23 cellular contexts compared by ENCODE assay signal in genomic region chr2:120132691-120133090, GRCh38.
DNase-seq lines count a peak whose midpoint lies in the region; ATAC-seq and TF ChIP-seq lines count a peak whose summit lies in the region.
"Had no signal": no experiment of that assay in that cellular context is flagged by ENCODE, and none has a peak within 500 bp of the region (broad histone marks: within the 10 kb centered on the region; RNA-seq: fewer than 3 reads in every experiment).

No MANE protein-coding gene starts in this region.

- peak overlapping the region; percentile 55; the same call in 1 of the 2 replicates for H3K4me2 ChIP-seq in IMR-90 (ENCODE audit: low read depth, low read length)
- H3K4me2 ChIP-seq: BLaER1 treated with 17β-estradiol and CSF1 and Interleukin-3, amounts not matched to agents 10 nM and 100 nM; KMS-11 had no signal

- intact Hi-C loops in IMR-90 (cut with micrococcal nuclease) (no loop called here), dorsolateral prefrontal cortex (cut with DNase I) (no loop called here)

- no peak overlapping the region for H3K9ac ChIP-seq in IMR-90 (ENCODE audit: low read depth, low read length)
- H3K9ac ChIP-seq: BLaER1 treated with 17β-estradiol and CSF1 and Interleukin-3, amounts not matched to agents 10 nM and 100 nM; KMS-11 had no signal

- H3K27me3 ChIP-seq in IMR-90 (ENCODE audit: control insufficient read depth, insufficient read depth, low read length) (no peaks in the 10 kb centered on the region), dorsolateral prefrontal cortex (no peaks in the 10 kb centered on the region)
- H3K27me3 ChIP-seq: BLaER1 treated with 17β-estradiol and CSF1 and Interleukin-3, amounts not matched to agents 10 nM and 100 nM had no signal

- H2AK9ac ChIP-seq in IMR-90 (replicated peaks; ENCODE audit: low read depth, low read length, poor library complexity): no peak overlapping the region

- TF ChIP-seq CTCF in IMR-90 (conservative IDR thresholded peaks at IDR 0.05; ENCODE audit: low read depth, low read length): no peak
- no peak for TF ChIP-seq CTCF in fibroblast of pulmonary artery (IDR thresholded peaks at IDR 0.05; ENCODE audit: low read length, missing control alignments)
- no peak for TF ChIP-seq CTCF in progenitor cell of endocrine pancreas (IDR thresholded peaks at IDR 0.05; ENCODE audit: unreplicated experiment)
- TF ChIP-seq CTCF in dorsolateral prefrontal cortex (IDR thresholded peaks at IDR 0.05 in 54 of 56, conservative IDR thresholded peaks at IDR 0.05 in 2 of 56; ENCODE audit: low read depth in 1 of 56, partially characterized antibody in 56 of 56): no peak

- H3K9me3 ChIP-seq in IMR-90 (ENCODE audit: control insufficient read depth, insufficient read depth, low read length): no peaks in the 10 kb centered on the region
- H3K9me3 ChIP-seq: HAP-1 had no signal

- peaks cover 13% of the 10 kb centered on the region for H3K9me1 ChIP-seq in IMR-90 (ENCODE audit: insufficient read depth, low read length)

- no peak for TF ChIP-seq POLR2A in IMR-90 (IDR thresholded peaks at IDR 0.05; ENCODE audit: low read depth, low read length)

- no peak overlapping the region; the same call in 1 of the 2 replicates for H3K23ac ChIP-seq in IMR-90 (ENCODE audit: low read depth, low read length)

- H3K18ac ChIP-seq in IMR-90 (ENCODE audit: low read depth, low read length): peak overlapping the region; percentile 27; the same call in 1 of the 2 replicates

- CTCF ChIA-PET in IMR-90 (lab: Yijun Ruan, JAX): interaction anchor here (0.6 to 1.2 kb wide), 4 partner anchors 13 to 43 kb away, joined by 4 to 5 read pairs (median 4); no protein-coding TSS in a partner anchor

- H4K20me1 ChIP-seq in IMR-90 (ENCODE audit: insufficient read depth, low read length): no peaks in the 10 kb centered on the region; the same call in 1 of the 2 replicates
- H4K20me1 ChIP-seq: BLaER1 treated with 17β-estradiol and CSF1 and Interleukin-3, amounts not matched to agents 10 nM and 100 nM had no signal

- BruUV-seq in IMR-90 (replicated peaks; lab: Mats Ljungman, UMichigan): no TSS peak

- no CpG with 5 or more reads among the region's 1 CpG for WGBS in IMR-90 (ENCODE audit: extremely low coverage in 2 of 2, insufficient read length in 1 of 2), 2 experiments

- H3K4ac ChIP-seq in IMR-90 (ENCODE audit: low read depth, low read length): no peak overlapping the region

- H3K56ac ChIP-seq in IMR-90 (ENCODE audit: extremely low read depth, insufficient read depth, low read length): no peak overlapping the region

- POLR2A ChIA-PET in IMR-90 (lab: Charles Lee; ENCODE audit: unreplicated experiment): interaction anchor here (0.6 kb wide), 1 partner anchor 550 kb away, joined by 3 read pairs; no protein-coding TSS in a partner anchor

- no peak overlapping the region; a peak in 1 of 4 replicates for H4K8ac ChIP-seq in IMR-90 (ENCODE audit: low read depth in 2 of 2, low read length in 2 of 2)

- DNase-seq in IMR-90 (no peak), amniotic epithelial cell (ENCODE audit: low read depth) (peak; percentile 50), fibroblast of pulmonary artery (ENCODE audit: low read depth) (peak; percentile 23), progenitor cell of endocrine pancreas (ENCODE audit: low spot score, unreplicated experiment) (no peak), NCI-H1436 (lab: John Stamatoyannopoulos, UW) (no peak), dorsolateral prefrontal cortex (no peak), NCI-H526 treated with DMSO at 0.1 percent for 48 hours (lab: John Stamatoyannopoulos, UW) (no peak), NCI-H226 (no peak)
- DNase-seq: AML-193; CD4-positive, alpha-beta T cell; GOT3; MM.1S; NCI-H187; NCI-H2107; NCI-H446; NCI-H524 treated with DMSO at 0.1 percent for 48 hours; NCI-H82; NK-92 treated with Interleukin-12 subunit alpha and Interleukin-12 subunit beta, amount 100 ng/mL, for 24 hours; PC-3 had no signal

- TF ChIP-seq RAD21 in IMR-90 (IDR thresholded peaks at IDR 0.05; ENCODE audit: low read length): no peak

- no peak overlapping the region for H2AFZ ChIP-seq in IMR-90 (replicated peaks; ENCODE audit: low read length, poor library complexity)

- H3K14ac ChIP-seq in IMR-90 (replicated peaks; ENCODE audit: low read depth, low read length): peak overlapping the region; percentile 24

- H3K4me3 Mint-ChIP-seq in progenitor cell of endocrine pancreas (ENCODE audit: low read depth): no peak overlapping the region
- H3K4me3 Mint-ChIP-seq: CD4-positive, alpha-beta T cell; IgD-negative memory B cell had no signal

- peaks cover 61% of the 10 kb centered on the region for H3K36me3 Mint-ChIP-seq in progenitor cell of endocrine pancreas (ENCODE audit: insufficient read depth)

- peak; percentile 11 for ATAC-seq in IMR-90 (ENCODE audit: low read depth)
- ATAC-seq: PC-3 had no signal

- H2AK5ac ChIP-seq in IMR-90 (ENCODE audit: low read depth, low read length): peak overlapping the region; percentile 15

- H2BK5ac ChIP-seq in IMR-90 (ENCODE audit: low read depth, low read length, poor library complexity, severe bottlenecking): peak overlapping the region; percentile 24

- no peaks in the 10 kb centered on the region for H3K36me3 ChIP-seq in IMR-90 (ENCODE audit: control insufficient read depth, insufficient read depth, low read length)
- H3K36me3 ChIP-seq: HAP-1 had no signal

- 0 out of 4 replicates have a peak, but pooled peaks cover 0 to 10% of the 10 kb centered on the region in 2 experiments for H3K79me1 ChIP-seq in IMR-90 (ENCODE audit: low read depth in 1 of 2, low read length in 2 of 2)

- H2BK15ac ChIP-seq in IMR-90 (ENCODE audit: low read depth, low read length): peak overlapping the region; percentile 52; the same call in 2 of the 3 replicates

- peak overlapping the region; percentile 54; the same call in 1 of the 2 replicates for H2BK120ac ChIP-seq in IMR-90 (ENCODE audit: low read depth, low read length)

- peaks cover 22% of the 10 kb centered on the region for H3K9me3 Mint-ChIP-seq in progenitor cell of endocrine pancreas (ENCODE audit: low read depth)

- H3K4me1 ChIP-seq in IMR-90 (ENCODE audit: control insufficient read depth, insufficient read depth, low read length): peaks cover 16% of the 10 kb centered on the region
- H3K4me1 ChIP-seq: BLaER1 treated with 17β-estradiol and CSF1 and Interleukin-3, amounts not matched to agents 10 nM and 100 nM; HAP-1 had no signal

- H3K27ac ChIP-seq in IMR-90 (ENCODE audit: insufficient read depth, low read length) (no peak overlapping the region), dorsolateral prefrontal cortex (no peak overlapping the region)
- H3K27ac ChIP-seq: BLaER1 treated with 17β-estradiol and CSF1 and Interleukin-3, amounts not matched to agents 10 nM and 100 nM; KMS-11 had no signal

- H3K27ac Mint-ChIP-seq in progenitor cell of endocrine pancreas: peak overlapping the region; percentile 54
- H3K27ac Mint-ChIP-seq: CD4-positive, alpha-beta T cell; IgD-negative memory B cell had no signal

- H3K4me3 ChIP-seq in IMR-90 (ENCODE audit: insufficient read depth, low read depth, low read length): no peak overlapping the region
- H3K4me3 ChIP-seq in fibroblast of pulmonary artery (replicated peaks; ENCODE audit: low read depth, low read length): peak overlapping the region; percentile 23
- H3K4me3 ChIP-seq in dorsolateral prefrontal cortex: no peak overlapping the region
- H3K4me3 ChIP-seq: BLaER1 treated with 17β-estradiol and CSF1 and Interleukin-3, amounts not matched to agents 10 nM and 100 nM; HAP-1 had no signal

- dilution Hi-C loops in IMR-90 (cut with HindIII; ENCODE audit: low sequenced_read_pairs, unreplicated experiment): no loop called here

- peaks cover 11% of the 10 kb centered on the region for H3K4me1 Mint-ChIP-seq in progenitor cell of endocrine pancreas (ENCODE audit: low read depth)
- H3K4me1 Mint-ChIP-seq: IgD-negative memory B cell had no signal

- no peak overlapping the region; the same call in none of the 2 replicates for H4K5ac ChIP-seq in IMR-90 (ENCODE audit: low read depth, low read length)

- H2BK20ac ChIP-seq in IMR-90 (ENCODE audit: low read depth, low read length): no peak overlapping the region

- H3K27me3 Mint-ChIP-seq in progenitor cell of endocrine pancreas: no peaks in the 10 kb centered on the region
- H3K27me3 Mint-ChIP-seq: CD4-positive, alpha-beta T cell; IgD-negative memory B cell had no signal

- in situ Hi-C loops in IMR-90 (cut with MboI; ENCODE audit: low sequenced_read_pairs): no loop called here

- peak overlapping the region; percentile 8; the same call in 1 of the 2 replicates for H4K91ac ChIP-seq in IMR-90 (ENCODE audit: insufficient read depth, low read depth, low read length)

TF ChIP-seq in IMR-90, 13 proteins besides CTCF, POLR2A, EP300 and RAD21:
- TF ChIP-seq NFE2L2 (IDR thresholded peaks at IDR 0.05; ENCODE audit: low read depth, low read length): no peak
- TF ChIP-seq RCOR1 (IDR thresholded peaks at IDR 0.05; ENCODE audit: insufficient replicate concordance, low read length): no peak
- no peak for TF ChIP-seq BHLHE40 (IDR thresholded peaks at IDR 0.05; ENCODE audit: low read depth, low read length)
- TF ChIP-seq MAFK (IDR thresholded peaks at IDR 0.05; ENCODE audit: low read depth, low read length): no peak
- no peak for TF ChIP-seq CEBPB (IDR thresholded peaks at IDR 0.05; ENCODE audit: low read depth, low read length)

Comparison
In these comparisons a context has a peak if more than half of its experiments do, and no peak if none do; other contexts are left out.
1. DNase-seq: peak in amniotic epithelial cell (single experiment) and fibroblast of pulmonary artery (single experiment); none in IMR-90 (single experiment), progenitor cell of endocrine pancreas (single experiment), NCI-H1436 (single experiment), dorsolateral prefrontal cortex (0 of 10), NCI-H526 treated with DMSO at 0.1 percent for 48 hours (single experiment) and NCI-H226 (single experiment).